ENCODE assay signal across 25 cellular contexts in genomic region chr10:920450-920849, GRCh38.
"Had no signal": no experiment of that assay in that cellular context is flagged by ENCODE, and none has a peak within 500 bp of the region (broad histone marks: within the 10 kb centered on the region; RNA-seq: fewer than 3 reads in every experiment).

No MANE protein-coding gene starts in this region.

- H3K9me3 Mint-ChIP-seq: immature natural killer cell; naive thymus-derived CD4-positive, alpha-beta T cell; stimulated activated effector memory CD8-positive, alpha-beta T cell treated with anti-CD3 and anti-CD28 coated beads, Interleukin-12 subunit alpha, Interleukin-12 subunit beta, amount 100 ng/mL, for 72 hours; type B pancreatic cell had no signal

- ATAC-seq: foreskin keratinocyte; gastroesophageal sphincter; naive thymus-derived CD4-positive, alpha-beta T cell; stimulated activated effector memory CD8-positive, alpha-beta T cell treated with anti-CD3 and anti-CD28 coated beads, Interleukin-12 subunit alpha, Interleukin-12 subunit beta, amount 100 ng/mL, for 72 hours had no signal

- H3K9me3 ChIP-seq: esophagus muscularis mucosa, gastroesophageal sphincter, heart right ventricle, sigmoid colon, stomach, thyroid gland had no signal

- H3K27ac Mint-ChIP-seq: stimulated activated effector memory CD8-positive, alpha-beta T cell treated with anti-CD3 and anti-CD28 coated beads, Interleukin-12 subunit alpha, Interleukin-12 subunit beta, amount 100 ng/mL, for 72 hours; type B pancreatic cell had no signal

- H3K27me3 Mint-ChIP-seq: naive thymus-derived CD4-positive, alpha-beta T cell; progenitor cell of endocrine pancreas; type B pancreatic cell had no signal

- H3K36me3 ChIP-seq: gastroesophageal sphincter, sigmoid colon, thyroid gland had no signal

- DNase-seq: dermis blood vessel endothelial cell; effector memory CD4-positive, alpha-beta T cell; foreskin keratinocyte; heart right ventricle; hippocampal formation; immature natural killer cell; islet precursor cell; kidney glomerular epithelial cell; mesenchymal stem cell; midbrain; naive thymus-derived CD4-positive, alpha-beta T cell; occipital lobe; sigmoid colon; stimulated activated CD4-positive, alpha-beta T cell treated with anti-CD3 and anti-CD28 coated beads, Interleukin-2, amount 100 ng/mL, for 24 hours; stimulated activated CD4-positive, alpha-beta T cell treated with anti-CD3 and anti-CD28 coated beads, Interleukin-4, amount 100 ng/mL, for 24 hours; stimulated activated naive CD4-positive, alpha-beta T cell treated with Interleukin-2 at 50 U/mL for 16 hours; stomach; thyroid gland had no signal

- H2AFZ ChIP-seq: parathyroid adenoma had no signal

- H3K4me3 ChIP-seq: coronary artery, esophagus muscularis mucosa, gastroesophageal sphincter, heart right ventricle, sigmoid colon, stomach, thyroid gland had no signal

- H3K27ac ChIP-seq: coronary artery, esophagus muscularis mucosa, foreskin keratinocyte, gastroesophageal sphincter, parathyroid adenoma, sigmoid colon, stomach, thyroid gland had no signal

- H3K27me3 ChIP-seq: esophagus muscularis mucosa, foreskin keratinocyte, gastroesophageal sphincter, heart right ventricle, sigmoid colon, stomach, thyroid gland had no signal

- H3K4me1 ChIP-seq: foreskin keratinocyte had no signal

- H3K4me3 Mint-ChIP-seq: immature natural killer cell; naive thymus-derived CD4-positive, alpha-beta T cell; stimulated activated effector memory CD8-positive, alpha-beta T cell treated with anti-CD3 and anti-CD28 coated beads, Interleukin-12 subunit alpha, Interleukin-12 subunit beta, amount 100 ng/mL, for 72 hours; type B pancreatic cell had no signal
